In genomic region chr18:68922392-68922791, GRCh38 we compare ENCODE assay signal across 30 cellular contexts.
"Had no signal": no experiment of that assay in that cellular context is flagged by ENCODE, and none has a peak within 500 bp of the region (broad histone marks: within the 10 kb centered on the region; RNA-seq: fewer than 3 reads in every experiment).

No MANE protein-coding gene starts in this region.

- H3K4me1 ChIP-seq: adrenal gland, body of pancreas, gastroesophageal sphincter, heart right ventricle had no signal

- H3K27me3 Mint-ChIP-seq: activated CD4-positive, alpha-beta memory T cell treated with anti-CD3 and anti-CD28 coated beads, Interleukin-2, amount 10 ng/mL, durations not matched to agents 7 days and 5 days; activated CD4-positive, alpha-beta T cell treated with anti-CD3 and anti-CD28 coated beads, Interleukin-2, amount 10 ng/mL, durations not matched to agents 7 days and 5 days; activated naive CD4-positive, alpha-beta T cell treated with anti-CD3 and anti-CD28 coated beads, Interleukin-2, amount 10 ng/mL, durations not matched to agents 7 days and 5 days; central memory CD8-positive, alpha-beta T cell; dendritic cell treated with granulocyte-macrophage colony-stimulating factor and Interleukin-4, amounts not matched to agents 40 ng/mL and 50 ng/mL, for 4 days had no signal

- H3K36me3 Mint-ChIP-seq: activated naive CD4-positive, alpha-beta T cell treated with anti-CD3 and anti-CD28 coated beads, Interleukin-2, amount 10 ng/mL, durations not matched to agents 7 days and 5 days; activated naive CD4-positive, alpha-beta T cell treated with anti-CD3 and anti-CD28 coated beads, Interleukin-2, amount 50 U/mL, for 72 hours; WTC11 had no signal

- H3K36me3 ChIP-seq: adrenal gland, gastroesophageal sphincter, heart right ventricle had no signal

- H3K4me1 Mint-ChIP-seq: activated CD4-positive, alpha-beta T cell treated with anti-CD3 and anti-CD28 coated beads, Interleukin-2, amount 10 ng/mL, durations not matched to agents 7 days and 5 days; activated naive CD4-positive, alpha-beta T cell treated with anti-CD3 and anti-CD28 coated beads, Interleukin-2, amount 10 ng/mL, durations not matched to agents 7 days and 5 days; central memory CD8-positive, alpha-beta T cell had no signal

- H3K9me3 Mint-ChIP-seq: activated CD4-positive, alpha-beta memory T cell treated with anti-CD3 and anti-CD28 coated beads, Interleukin-2, amount 10 ng/mL, durations not matched to agents 7 days and 5 days; activated CD4-positive, alpha-beta T cell treated with anti-CD3 and anti-CD28 coated beads, Interleukin-2, amount 10 ng/mL, durations not matched to agents 7 days and 5 days; activated naive CD4-positive, alpha-beta T cell treated with anti-CD3 and anti-CD28 coated beads, Interleukin-2, amount 10 ng/mL, durations not matched to agents 7 days and 5 days; activated naive CD4-positive, alpha-beta T cell treated with anti-CD3 and anti-CD28 coated beads, Interleukin-2, amount 50 U/mL, for 72 hours; activated T-cell treated with anti-CD3 and anti-CD28 coated beads, Interleukin-2, amount 50 U/mL, for 24 hours; activated T-cell treated with anti-CD3 and anti-CD28 coated beads, Interleukin-2, amount 50 U/mL, for 72 hours; central memory CD8-positive, alpha-beta T cell; dendritic cell treated with granulocyte-macrophage colony-stimulating factor and Interleukin-4, amounts not matched to agents 40 ng/mL and 50 ng/mL, for 4 days; endodermal cell; WTC11 had no signal

- DNase-seq: activated CD4-positive, alpha-beta memory T cell treated with anti-CD3 and anti-CD28 coated beads, Interleukin-2, amount 10 ng/mL, durations not matched to agents 7 days and 5 days; activated CD4-positive, alpha-beta T cell treated with anti-CD3 and anti-CD28 coated beads for 1 hour; activated CD4-positive, alpha-beta T cell treated with anti-CD3 and anti-CD28 coated beads for 4 hours; activated CD4-positive, alpha-beta T cell treated with anti-CD3 and anti-CD28 coated beads, Interleukin-2, amount 10 ng/mL, durations not matched to agents 7 days and 5 days; activated CD4-positive, alpha-beta T cell treated with anti-CD3 and anti-CD28 coated beads, Interleukin-2, amount 50 U/mL, for 4 hours; activated CD8-positive, alpha-beta memory T cell treated with anti-CD3 and anti-CD28 coated beads, Interleukin-2, amount 50 U/mL, for 48 hours; activated gamma-delta T cell; activated naive CD4-positive, alpha-beta T cell; activated naive CD4-positive, alpha-beta T cell treated with anti-CD3 and anti-CD28 coated beads, Interleukin-2, amount 10 ng/mL, durations not matched to agents 7 days and 5 days; activated T-cell treated with anti-CD3 and anti-CD28 coated beads for 4 hours; activated T-cell treated with anti-CD3 and anti-CD28 coated beads, Interleukin-2, amount 50 U/mL, for 24 hours; activated T-cell treated with anti-CD3 and anti-CD28 coated beads, Interleukin-2, amount 50 U/mL, for 72 hours; adrenal gland; amygdala; aorta; body of pancreas; dorsolateral prefrontal cortex; effector memory CD4-positive, alpha-beta T cell; endodermal cell; foreskin fibroblast; heart right ventricle; T-helper 2 cell had no signal

- H3K27ac ChIP-seq: adrenal gland, body of pancreas, coronary artery, dorsolateral prefrontal cortex, gastroesophageal sphincter, heart right ventricle, hepatocyte, VCaP had no signal

- ATAC-seq: activated naive CD4-positive, alpha-beta T cell treated with anti-CD3 and anti-CD28 coated beads, Interleukin-2, amount 50 U/mL, for 72 hours; activated T-cell treated with anti-CD3 and anti-CD28 coated beads, Interleukin-2, amount 50 U/mL, for 72 hours; body of pancreas; gastroesophageal sphincter; heart right ventricle; WTC11 had no signal

- H3K27me3 ChIP-seq: adrenal gland, body of pancreas, dorsolateral prefrontal cortex, gastroesophageal sphincter, heart right ventricle, hepatocyte had no signal

- H3K9me3 ChIP-seq: adrenal gland, body of pancreas, gastroesophageal sphincter, heart right ventricle had no signal

- H3K4me3 Mint-ChIP-seq: activated CD4-positive, alpha-beta memory T cell treated with anti-CD3 and anti-CD28 coated beads, Interleukin-2, amount 10 ng/mL, durations not matched to agents 7 days and 5 days; activated CD4-positive, alpha-beta T cell treated with anti-CD3 and anti-CD28 coated beads, Interleukin-2, amount 10 ng/mL, durations not matched to agents 7 days and 5 days; activated naive CD4-positive, alpha-beta T cell treated with anti-CD3 and anti-CD28 coated beads, Interleukin-2, amount 10 ng/mL, durations not matched to agents 7 days and 5 days; activated T-cell treated with anti-CD3 and anti-CD28 coated beads, Interleukin-2, amount 50 U/mL, for 24 hours; activated T-cell treated with anti-CD3 and anti-CD28 coated beads, Interleukin-2, amount 50 U/mL, for 72 hours; central memory CD8-positive, alpha-beta T cell; dendritic cell treated with granulocyte-macrophage colony-stimulating factor and Interleukin-4, amounts not matched to agents 40 ng/mL and 50 ng/mL, for 4 days; endodermal cell; WTC11 had no signal

- H3K27ac Mint-ChIP-seq: activated CD4-positive, alpha-beta memory T cell treated with anti-CD3 and anti-CD28 coated beads, Interleukin-2, amount 10 ng/mL, durations not matched to agents 7 days and 5 days; activated CD4-positive, alpha-beta T cell treated with anti-CD3 and anti-CD28 coated beads, Interleukin-2, amount 10 ng/mL, durations not matched to agents 7 days and 5 days; activated naive CD4-positive, alpha-beta T cell treated with anti-CD3 and anti-CD28 coated beads, Interleukin-2, amount 10 ng/mL, durations not matched to agents 7 days and 5 days; activated naive CD4-positive, alpha-beta T cell treated with anti-CD3 and anti-CD28 coated beads, Interleukin-2, amount 50 U/mL, for 72 hours; activated T-cell treated with anti-CD3 and anti-CD28 coated beads, Interleukin-2, amount 50 U/mL, for 24 hours; activated T-cell treated with anti-CD3 and anti-CD28 coated beads, Interleukin-2, amount 50 U/mL, for 72 hours; dendritic cell treated with granulocyte-macrophage colony-stimulating factor and Interleukin-4, amounts not matched to agents 40 ng/mL and 50 ng/mL, for 4 days; endodermal cell; WTC11 had no signal

- H3K4me3 ChIP-seq: adrenal gland, body of pancreas, coronary artery, dorsolateral prefrontal cortex, gastroesophageal sphincter, heart right ventricle, hepatocyte had no signal
